In the genomic region with DNA sequence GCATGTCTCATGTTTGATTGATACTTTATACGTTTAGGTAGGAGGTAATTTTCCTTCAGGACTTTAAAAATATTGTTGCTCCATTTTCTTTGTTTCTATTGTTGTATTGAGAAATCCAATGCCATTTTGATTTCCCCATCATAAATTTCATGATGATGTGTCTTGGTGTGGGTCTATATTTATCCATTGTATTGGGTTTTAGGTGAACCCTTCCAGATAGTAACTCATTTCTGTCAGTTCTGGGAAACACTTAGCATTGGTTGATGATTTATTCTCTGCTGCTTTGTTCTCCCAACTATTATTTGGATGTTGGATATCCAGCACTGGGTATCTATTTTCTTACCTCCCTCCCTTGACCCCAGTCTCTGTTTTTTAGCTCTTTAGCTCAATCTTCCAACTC, we compare ENCODE assay signal across 6 cellular contexts.
"Had no signal": no experiment of that assay in that cellular context is flagged by ENCODE, and none has a peak within 500 bp of the region (broad histone marks: within the 10 kb centered on the region; RNA-seq: fewer than 3 reads in every experiment).

No MANE protein-coding gene starts in this region.

- H3K27ac Mint-ChIP-seq: H9, IgD-negative memory B cell had no signal

- H3K27me3 Mint-ChIP-seq: IgD-negative memory B cell had no signal

- H3K4me3 ChIP-seq: GM23338 had no signal

- H3K4me3 Mint-ChIP-seq: GM23338, H9, IgD-negative memory B cell had no signal

- H3K27ac ChIP-seq: HL-60 had no signal

- DNase-seq: H9, HCEC 1CT had no signal

- H3K9me3 Mint-ChIP-seq: GM23338, H9 had no signal

- ATAC-seq: GM23338, HepG2 had no signal
